ENCODE assay signal across 2 cellular contexts in the genomic region with DNA sequence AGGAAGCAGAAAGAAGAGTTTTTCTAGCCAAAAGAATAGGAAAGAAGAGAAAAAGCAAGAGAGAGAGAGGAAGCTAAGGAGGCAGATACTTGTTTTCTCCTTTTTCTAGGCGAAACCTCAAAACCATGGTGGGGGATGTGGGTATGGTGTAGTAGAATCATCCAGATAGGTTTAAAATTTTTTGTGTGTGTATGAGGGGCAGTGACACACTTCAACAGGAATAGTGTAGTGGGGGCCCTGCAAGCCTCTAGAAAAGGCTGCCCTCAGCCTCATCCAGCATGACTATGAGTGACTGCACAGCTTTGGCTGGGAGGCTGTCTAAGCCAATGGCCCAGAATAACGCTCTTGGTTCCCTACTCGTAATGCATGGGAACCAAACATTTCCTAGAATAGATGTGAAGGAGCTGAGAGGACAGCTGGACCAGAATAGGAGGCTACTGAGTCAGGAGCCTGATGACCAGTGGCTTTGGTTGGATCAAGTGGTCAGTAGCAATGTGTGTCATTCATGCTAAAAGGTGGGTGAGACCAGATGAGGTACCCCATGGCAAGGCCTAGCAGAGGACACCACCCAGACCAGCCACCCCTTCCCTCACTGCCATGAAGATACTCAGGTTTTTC.
TF ChIP-seq lines count a peak whose summit lies in the region.

No MANE protein-coding gene starts in this region.

TF ChIP-seq in GM23338, 12 proteins besides CTCF, POLR2A, EP300 and RAD21 (continues in another document):
- TF ChIP-seq, protein P1, sequence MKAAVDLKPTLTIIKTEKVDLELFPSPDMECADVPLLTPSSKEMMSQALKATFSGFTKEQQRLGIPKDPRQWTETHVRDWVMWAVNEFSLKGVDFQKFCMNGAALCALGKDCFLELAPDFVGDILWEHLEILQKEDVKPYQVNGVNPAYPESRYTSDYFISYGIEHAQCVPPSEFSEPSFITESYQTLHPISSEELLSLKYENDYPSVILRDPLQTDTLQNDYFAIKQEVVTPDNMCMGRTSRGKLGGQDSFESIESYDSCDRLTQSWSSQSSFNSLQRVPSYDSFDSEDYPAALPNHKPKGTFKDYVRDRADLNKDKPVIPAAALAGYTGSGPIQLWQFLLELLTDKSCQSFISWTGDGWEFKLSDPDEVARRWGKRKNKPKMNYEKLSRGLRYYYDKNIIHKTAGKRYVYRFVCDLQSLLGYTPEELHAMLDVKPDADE (IDR thresholded peaks at IDR 0.05) = no peak
- no peak for TF ChIP-seq ZNF331 (CRISPR knock-in tag; IDR thresholded peaks at IDR 0.05; ENCODE audit: low read depth)
- TF ChIP-seq, protein P2, sequence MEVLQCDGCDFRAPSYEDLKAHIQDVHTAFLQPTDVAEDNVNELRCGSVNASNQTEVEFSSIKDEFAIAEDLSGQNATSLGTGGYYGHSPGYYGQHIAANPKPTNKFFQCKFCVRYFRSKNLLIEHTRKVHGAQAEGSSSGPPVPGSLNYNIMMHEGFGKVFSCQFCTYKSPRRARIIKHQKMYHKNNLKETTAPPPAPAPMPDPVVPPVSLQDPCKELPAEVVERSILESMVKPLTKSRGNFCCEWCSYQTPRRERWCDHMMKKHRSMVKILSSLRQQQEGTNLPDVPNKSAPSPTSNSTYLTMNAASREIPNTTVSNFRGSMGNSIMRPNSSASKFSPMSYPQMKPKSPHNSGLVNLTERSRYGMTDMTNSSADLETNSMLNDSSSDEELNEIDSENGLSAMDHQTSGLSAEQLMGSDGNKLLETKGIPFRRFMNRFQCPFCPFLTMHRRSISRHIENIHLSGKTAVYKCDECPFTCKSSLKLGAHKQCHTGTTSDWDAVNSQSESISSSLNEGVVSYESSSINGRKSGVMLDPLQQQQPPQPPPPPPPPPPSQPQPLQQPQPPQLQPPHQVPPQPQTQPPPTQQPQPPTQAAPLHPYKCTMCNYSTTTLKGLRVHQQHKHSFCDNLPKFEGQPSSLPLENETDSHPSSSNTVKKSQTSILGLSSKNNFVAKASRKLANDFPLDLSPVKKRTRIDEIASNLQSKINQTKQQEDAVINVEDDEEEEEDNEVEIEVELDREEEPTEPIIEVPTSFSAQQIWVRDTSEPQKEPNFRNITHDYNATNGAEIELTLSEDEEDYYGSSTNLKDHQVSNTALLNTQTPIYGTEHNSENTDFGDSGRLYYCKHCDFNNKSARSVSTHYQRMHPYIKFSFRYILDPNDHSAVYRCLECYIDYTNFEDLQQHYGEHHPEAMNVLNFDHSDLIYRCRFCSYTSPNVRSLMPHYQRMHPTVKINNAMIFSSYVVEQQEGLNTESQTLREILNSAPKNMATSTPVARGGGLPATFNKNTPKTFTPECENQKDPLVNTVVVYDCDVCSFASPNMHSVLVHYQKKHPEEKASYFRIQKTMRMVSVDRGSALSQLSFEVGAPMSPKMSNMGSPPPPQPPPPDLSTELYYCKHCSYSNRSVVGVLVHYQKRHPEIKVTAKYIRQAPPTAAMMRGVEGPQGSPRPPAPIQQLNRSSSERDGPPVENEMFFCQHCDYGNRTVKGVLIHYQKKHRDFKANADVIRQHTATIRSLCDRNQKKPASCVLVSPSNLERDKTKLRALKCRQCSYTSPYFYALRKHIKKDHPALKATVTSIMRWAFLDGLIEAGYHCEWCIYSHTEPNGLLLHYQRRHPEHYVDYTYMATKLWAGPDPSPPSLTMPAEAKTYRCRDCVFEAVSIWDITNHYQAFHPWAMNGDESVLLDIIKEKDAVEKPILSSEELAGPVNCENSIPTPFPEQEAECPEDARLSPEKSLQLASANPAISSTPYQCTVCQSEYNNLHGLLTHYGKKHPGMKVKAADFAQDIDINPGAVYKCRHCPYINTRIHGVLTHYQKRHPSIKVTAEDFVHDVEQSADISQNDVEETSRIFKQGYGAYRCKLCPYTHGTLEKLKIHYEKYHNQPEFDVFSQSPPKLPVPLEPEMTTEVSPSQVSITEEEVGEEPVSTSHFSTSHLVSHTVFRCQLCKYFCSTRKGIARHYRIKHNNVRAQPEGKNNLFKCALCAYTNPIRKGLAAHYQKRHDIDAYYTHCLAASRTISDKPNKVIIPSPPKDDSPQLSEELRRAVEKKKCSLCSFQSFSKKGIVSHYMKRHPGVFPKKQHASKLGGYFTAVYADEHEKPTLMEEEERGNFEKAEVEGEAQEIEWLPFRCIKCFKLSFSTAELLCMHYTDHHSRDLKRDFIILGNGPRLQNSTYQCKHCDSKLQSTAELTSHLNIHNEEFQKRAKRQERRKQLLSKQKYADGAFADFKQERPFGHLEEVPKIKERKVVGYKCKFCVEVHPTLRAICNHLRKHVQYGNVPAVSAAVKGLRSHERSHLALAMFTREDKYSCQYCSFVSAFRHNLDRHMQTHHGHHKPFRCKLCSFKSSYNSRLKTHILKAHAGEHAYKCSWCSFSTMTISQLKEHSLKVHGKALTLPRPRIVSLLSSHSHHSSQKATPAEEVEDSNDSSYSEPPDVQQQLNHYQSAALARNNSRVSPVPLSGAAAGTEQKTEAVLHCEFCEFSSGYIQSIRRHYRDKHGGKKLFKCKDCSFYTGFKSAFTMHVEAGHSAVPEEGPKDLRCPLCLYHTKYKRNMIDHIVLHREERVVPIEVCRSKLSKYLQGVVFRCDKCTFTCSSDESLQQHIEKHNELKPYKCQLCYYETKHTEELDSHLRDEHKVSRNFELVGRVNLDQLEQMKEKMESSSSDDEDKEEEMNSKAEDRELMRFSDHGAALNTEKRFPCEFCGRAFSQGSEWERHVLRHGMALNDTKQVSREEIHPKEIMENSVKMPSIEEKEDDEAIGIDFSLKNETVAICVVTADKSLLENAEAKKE (CRISPR knock-in tag; IDR thresholded peaks at IDR 0.05) = no peak
- no peak for TF ChIP-seq EZH2phosphoT487 (IDR thresholded peaks at IDR 0.05; ENCODE audit: unreplicated experiment)
- TF ChIP-seq EZH2 (IDR thresholded peaks at IDR 0.05; ENCODE audit: low read depth, unreplicated experiment) = no peak
- TF ChIP-seq, protein P3, sequence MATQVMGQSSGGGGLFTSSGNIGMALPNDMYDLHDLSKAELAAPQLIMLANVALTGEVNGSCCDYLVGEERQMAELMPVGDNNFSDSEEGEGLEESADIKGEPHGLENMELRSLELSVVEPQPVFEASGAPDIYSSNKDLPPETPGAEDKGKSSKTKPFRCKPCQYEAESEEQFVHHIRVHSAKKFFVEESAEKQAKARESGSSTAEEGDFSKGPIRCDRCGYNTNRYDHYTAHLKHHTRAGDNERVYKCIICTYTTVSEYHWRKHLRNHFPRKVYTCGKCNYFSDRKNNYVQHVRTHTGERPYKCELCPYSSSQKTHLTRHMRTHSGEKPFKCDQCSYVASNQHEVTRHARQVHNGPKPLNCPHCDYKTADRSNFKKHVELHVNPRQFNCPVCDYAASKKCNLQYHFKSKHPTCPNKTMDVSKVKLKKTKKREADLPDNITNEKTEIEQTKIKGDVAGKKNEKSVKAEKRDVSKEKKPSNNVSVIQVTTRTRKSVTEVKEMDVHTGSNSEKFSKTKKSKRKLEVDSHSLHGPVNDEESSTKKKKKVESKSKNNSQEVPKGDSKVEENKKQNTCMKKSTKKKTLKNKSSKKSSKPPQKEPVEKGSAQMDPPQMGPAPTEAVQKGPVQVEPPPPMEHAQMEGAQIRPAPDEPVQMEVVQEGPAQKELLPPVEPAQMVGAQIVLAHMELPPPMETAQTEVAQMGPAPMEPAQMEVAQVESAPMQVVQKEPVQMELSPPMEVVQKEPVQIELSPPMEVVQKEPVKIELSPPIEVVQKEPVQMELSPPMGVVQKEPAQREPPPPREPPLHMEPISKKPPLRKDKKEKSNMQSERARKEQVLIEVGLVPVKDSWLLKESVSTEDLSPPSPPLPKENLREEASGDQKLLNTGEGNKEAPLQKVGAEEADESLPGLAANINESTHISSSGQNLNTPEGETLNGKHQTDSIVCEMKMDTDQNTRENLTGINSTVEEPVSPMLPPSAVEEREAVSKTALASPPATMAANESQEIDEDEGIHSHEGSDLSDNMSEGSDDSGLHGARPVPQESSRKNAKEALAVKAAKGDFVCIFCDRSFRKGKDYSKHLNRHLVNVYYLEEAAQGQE (IDR thresholded peaks at IDR 0.05; ENCODE audit: unreplicated experiment) = no peak
- TF ChIP-seq ZNF114 (CRISPR knock-in tag; IDR thresholded peaks at IDR 0.05) = no peak
- no peak for TF ChIP-seq JUNB (IDR thresholded peaks at IDR 0.05; ENCODE audit: unreplicated experiment)
- no peak for TF ChIP-seq NANOG (IDR thresholded peaks at IDR 0.05; ENCODE audit: borderline replicate concordance)

TF ChIP-seq in H1, 55 proteins besides CTCF, POLR2A, EP300 and RAD21:
- TF ChIP-seq, protein P4, sequence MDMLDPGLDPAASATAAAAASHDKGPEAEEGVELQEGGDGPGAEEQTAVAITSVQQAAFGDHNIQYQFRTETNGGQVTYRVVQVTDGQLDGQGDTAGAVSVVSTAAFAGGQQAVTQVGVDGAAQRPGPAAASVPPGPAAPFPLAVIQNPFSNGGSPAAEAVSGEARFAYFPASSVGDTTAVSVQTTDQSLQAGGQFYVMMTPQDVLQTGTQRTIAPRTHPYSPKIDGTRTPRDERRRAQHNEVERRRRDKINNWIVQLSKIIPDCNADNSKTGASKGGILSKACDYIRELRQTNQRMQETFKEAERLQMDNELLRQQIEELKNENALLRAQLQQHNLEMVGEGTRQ (IDR thresholded peaks at IDR 0.05; ENCODE audit: low read length) = no peak
